In the genomic region with DNA sequence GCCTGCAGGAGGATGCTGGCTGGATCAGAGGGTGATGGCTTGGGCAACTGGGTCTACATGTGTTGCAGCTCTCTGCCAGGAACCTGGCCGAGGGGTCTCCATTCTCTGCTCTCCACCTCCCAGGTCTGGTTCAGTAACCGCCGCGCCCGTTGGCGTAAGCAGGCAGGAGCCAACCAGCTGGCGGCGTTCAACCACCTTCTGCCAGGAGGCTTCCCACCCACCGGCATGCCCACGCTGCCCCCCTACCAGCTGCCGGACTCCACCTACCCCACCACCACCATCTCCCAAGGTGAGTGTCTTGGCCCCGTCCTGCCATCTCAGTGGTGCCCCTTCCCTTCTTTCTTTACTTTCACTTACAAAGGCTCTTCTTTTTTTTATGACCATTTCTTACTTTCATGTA, we compare ENCODE assay signal across 33 cellular contexts.
DNase-seq lines count a peak whose midpoint lies in the region; ATAC-seq, FAIRE-seq and TF ChIP-seq lines count a peak whose summit lies in the region.
"Had no signal": no experiment of that assay in that cellular context is flagged by ENCODE, and none has a peak within 500 bp of the region (broad histone marks: within the 10 kb centered on the region; RNA-seq: fewer than 3 reads in every experiment).

No MANE protein-coding gene starts in this region.

- H3K36me3 ChIP-seq in endothelial cell of umbilical vein (ENCODE audit: control insufficient read depth in 2 of 2, extremely low read depth in 1 of 2, insufficient read depth in 2 of 2, low read length in 2 of 2) (no peaks in the 10 kb centered on the region), neuronal stem cell (replicated peaks in 1 of 2; ENCODE audit: control insufficient read depth in 2 of 2, insufficient read depth in 2 of 2, low read length in 2 of 2) (no peaks in the 10 kb centered on the region), osteoblast (ENCODE audit: insufficient read depth, low read length) (no peaks in the 10 kb centered on the region), upper lobe of left lung (no peaks in the 10 kb centered on the region)
- H3K36me3 ChIP-seq: BE2C; BLaER1; BLaER1 treated with 17β-estradiol and CSF1 and Interleukin-3, amounts not matched to agents 10 nM and 100 nM had no signal

- no peak for FAIRE-seq in endothelial cell of umbilical vein (lab: Jason Lieb, UNC)
- FAIRE-seq: A204.1, A549, D721Med had no signal

- intact Hi-C loops in endothelial cell of umbilical vein (cut with micrococcal nuclease), result no loop called here

- H3K9me3 ChIP-seq in endothelial cell of umbilical vein (replicated peaks; ENCODE audit: control insufficient read depth, insufficient read depth, low read length) (no peaks in the 10 kb centered on the region), neuronal stem cell (replicated peaks in 1 of 2; ENCODE audit: control insufficient read depth in 2 of 2, insufficient read depth in 1 of 2, low read depth in 1 of 2, low read length in 2 of 2) (no peaks in the 10 kb centered on the region), osteoblast (ENCODE audit: low read depth, low read length) (no peaks in the 10 kb centered on the region), upper lobe of left lung (no peaks in the 10 kb centered on the region)
- H3K9me3 ChIP-seq: A549; BE2C; BLaER1; BLaER1 treated with 17β-estradiol and CSF1 and Interleukin-3, amounts not matched to agents 10 nM and 100 nM; Caco-2 had no signal

- H3K14ac ChIP-seq in neuronal stem cell (ENCODE audit: low read length), result no peak overlapping the region

- TF ChIP-seq CTCF in endothelial cell of umbilical vein (IDR thresholded peaks at IDR 0.05; ENCODE audit: extremely low read depth in 1 of 2, insufficient read depth in 1 of 2, low read depth in 1 of 2, low read length in 2 of 2) (no peak), osteoblast (IDR thresholded peaks at IDR 0.05; ENCODE audit: extremely low read depth, low read depth, low read length) (no peak), upper lobe of left lung (IDR thresholded peaks at IDR 0.05) (no peak)

- H3K9me1 ChIP-seq in endothelial cell of umbilical vein (replicated peaks; ENCODE audit: control insufficient read depth, extremely low read depth, insufficient read depth, low read length), result no peaks in the 10 kb centered on the region

- no peak for TF ChIP-seq EP300 in upper lobe of left lung (IDR thresholded peaks at IDR 0.05)

- POLR2A ChIA-PET in endothelial cell of umbilical vein (lab: Charles Lee), result no interaction called here

- H2BK15ac ChIP-seq in neuronal stem cell (ENCODE audit: low read length), result no peak overlapping the region

- H3K23ac ChIP-seq in neuronal stem cell (ENCODE audit: low read depth, low read length, poor library complexity), result no peak overlapping the region

- no peak overlapping the region for H2BK5ac ChIP-seq in neuronal stem cell (ENCODE audit: low read length)

- H3K27ac ChIP-seq in endothelial cell of umbilical vein (ENCODE audit: insufficient read depth, low read depth, low read length) (no peak overlapping the region), neuronal stem cell (replicated peaks; ENCODE audit: low read length) (no peak overlapping the region), osteoblast (ENCODE audit: low read depth, low read length) (no peak overlapping the region), upper lobe of left lung (no peak overlapping the region)
- H3K27ac ChIP-seq: 22Rv1; A549; BLaER1; BLaER1 treated with 17β-estradiol and CSF1 and Interleukin-3, amounts not matched to agents 10 nM and 100 nM; C4-2B had no signal

- H3K4me3 ChIP-seq in endothelial cell of umbilical vein (replicated peaks in 1 of 3; ENCODE audit: insufficient read depth in 1 of 3, low read depth in 1 of 3, low read length in 3 of 3) (no peak overlapping the region), neuronal stem cell (ENCODE audit: low read length in 2 of 2) (no peak overlapping the region), osteoblast (ENCODE audit: insufficient read depth, low read length) (no peak overlapping the region), upper lobe of left lung (no peak overlapping the region)
- H3K4me3 ChIP-seq: A549; BLaER1; BLaER1 treated with 17β-estradiol and CSF1 and Interleukin-3, amounts not matched to agents 10 nM and 100 nM had no signal

- H3K4me2 ChIP-seq in endothelial cell of umbilical vein (ENCODE audit: insufficient read depth, low read length) (no peak overlapping the region), neuronal stem cell (ENCODE audit: insufficient read depth, low read length, poor library complexity, severe bottlenecking) (no peak overlapping the region), osteoblast (ENCODE audit: insufficient read depth, low read length) (no peak overlapping the region)
- H3K4me2 ChIP-seq: A549; BLaER1; BLaER1 treated with 17β-estradiol and CSF1 and Interleukin-3, amounts not matched to agents 10 nM and 100 nM had no signal

- H4K20me1 ChIP-seq in endothelial cell of umbilical vein (replicated peaks; ENCODE audit: control insufficient read depth, extremely low read depth, insufficient read depth, low read length) (no peaks in the 10 kb centered on the region), osteoblast (ENCODE audit: insufficient read depth, low read length) (no peaks in the 10 kb centered on the region)
- H4K20me1 ChIP-seq: BLaER1 had no signal

- H3K4me1 ChIP-seq in endothelial cell of umbilical vein (ENCODE audit: control insufficient read depth, extremely low read depth, insufficient read depth, low read length) (no peaks in the 10 kb centered on the region), neuronal stem cell (ENCODE audit: control insufficient read depth in 2 of 2, insufficient read depth in 1 of 2, low read depth in 1 of 2, low read length in 2 of 2) (peaks cover 0 to 3% of the 10 kb centered on the region in 2 donors), osteoblast (ENCODE audit: insufficient read depth, low read length) (no peaks in the 10 kb centered on the region), upper lobe of left lung (no peaks in the 10 kb centered on the region)
- H3K4me1 ChIP-seq: A549, BE2C, Caco-2 had no signal

- peak overlapping the region; percentile 77 for H2BK12ac ChIP-seq in neuronal stem cell (ENCODE audit: low read length)

- WGBS in neuronal stem cell (ENCODE audit: extremely low coverage in 2 of 2, insufficient read length in 2 of 2, insufficient replicate concordance in 1 of 2), 2 donors, result no CpG with 5 or more reads among the region's 12 CpGs
- 92 to 95% methylated on average over 12 of the region's 12 CpGs for WGBS in upper lobe of left lung, 2 donors

- H3K4ac ChIP-seq in neuronal stem cell (ENCODE audit: low read length), result no peak overlapping the region

- no peak overlapping the region for H4K91ac ChIP-seq in neuronal stem cell (ENCODE audit: low read depth, low read length, poor library complexity)

- no peak overlapping the region for H2BK120ac ChIP-seq in neuronal stem cell (ENCODE audit: low read depth, low read length)

- ATAC-seq in upper lobe of left lung (ENCODE audit: low FRiP score in 2 of 2), result no peak
- ATAC-seq: A549; CD8-positive, alpha-beta T cell had no signal

- H3K18ac ChIP-seq in neuronal stem cell (ENCODE audit: low read length), result peak overlapping the region; percentile 33

- H2AFZ ChIP-seq in endothelial cell of umbilical vein (ENCODE audit: low read depth, low read length), result no peak overlapping the region
- H2AFZ ChIP-seq in neuronal stem cell (ENCODE audit: low read length), result no peak overlapping the region
- H2AFZ ChIP-seq in osteoblast (ENCODE audit: low read length), result no peak overlapping the region

- no peaks in the 10 kb centered on the region for H3K79me2 ChIP-seq in endothelial cell of umbilical vein (ENCODE audit: control insufficient read depth, insufficient read depth, low read length)
- no peaks in the 10 kb centered on the region for H3K79me2 ChIP-seq in osteoblast (ENCODE audit: insufficient read depth, low read length)

- no peaks in the 10 kb centered on the region for H3K27me3 ChIP-seq in endothelial cell of umbilical vein (ENCODE audit: control insufficient read depth in 2 of 2, insufficient read depth in 2 of 2, low read length in 2 of 2)
- H3K27me3 ChIP-seq in neuronal stem cell (ENCODE audit: control insufficient read depth in 3 of 3, insufficient read depth in 3 of 3, low read depth in 1 of 3, low read length in 3 of 3), result peaks cover 0 to 10% (median 2%) of the 10 kb centered on the region in 3 experiments
- H3K27me3 ChIP-seq in osteoblast (ENCODE audit: insufficient read depth, low read length), result peaks cover 4% of the 10 kb centered on the region
- peaks cover 0 to 6% (median 2%) of the 10 kb centered on the region in 4 donors for H3K27me3 ChIP-seq in upper lobe of left lung
- H3K27me3 ChIP-seq: BE2C had no signal

- peak overlapping the region; percentile 33 for H2AK5ac ChIP-seq in neuronal stem cell (ENCODE audit: low read depth, low read length)

- CTCF ChIA-PET in endothelial cell of umbilical vein (lab: Charles Lee), result no interaction called here

- DNase-seq in endothelial cell of umbilical vein (ENCODE audit: low read depth, low spot score) (no peak), neuronal stem cell (ENCODE audit: low spot score) (no peak), osteoblast (ENCODE audit: insufficient read length, low spot score, missing footprints) (peak; percentile 73), NCI-H2081 treated with DMSO at 0.1 percent for 48 hours (lab: John Stamatoyannopoulos, UW) (no peak), HPDE6-E6E7 (ENCODE audit: extremely low spot score) (no peak), upper lobe of left lung (no peak)
- DNase-seq: 8988T; ACHN; AML-193; BE2C; C1 segment of cervical spinal cord; Caco-2; Calu3; CD4-positive, alpha-beta memory T cell; CD4-positive, alpha-beta T cell; CD4-positive, CD25-positive, alpha-beta regulatory T cell; CD8-positive, alpha-beta memory T cell; CD8-positive, alpha-beta T cell; COR-L47; DMS 273 treated with DMSO at 0.1 percent for 48 hours; DMS153; DMS53; DMS79; DMS79 treated with DMSO at 0.1 percent for 48 hours; DND-41; EL had no signal

- BruUV-seq in endothelial cell of umbilical vein (replicated peaks; lab: Mats Ljungman, UMichigan), result no TSS peak

- H3K79me1 ChIP-seq in neuronal stem cell (ENCODE audit: low read depth, low read length), result no peaks in the 10 kb centered on the region

- dilution Hi-C loops in endothelial cell of umbilical vein (cut with MboI; ENCODE audit: extremely low pct_ligation_motif_present, low sequenced_read_pairs), result no loop called here

- H3K9ac ChIP-seq in endothelial cell of umbilical vein (replicated peaks; ENCODE audit: extremely low read depth, insufficient read depth, low read length) (no peak overlapping the region), neuronal stem cell (ENCODE audit: low read depth, low read length, poor library complexity) (no peak overlapping the region)
- H3K9ac ChIP-seq: BLaER1; BLaER1 treated with 17β-estradiol and CSF1 and Interleukin-3, amounts not matched to agents 10 nM and 100 nM had no signal

- no peak overlapping the region for H4K8ac ChIP-seq in neuronal stem cell (ENCODE audit: low read depth, low read length)

- no peak for TF ChIP-seq POLR2A in endothelial cell of umbilical vein (IDR thresholded peaks at IDR 0.05; ENCODE audit: low read depth, low read length)
- TF ChIP-seq POLR2A in upper lobe of left lung (IDR thresholded peaks at IDR 0.05), result no peak

TF ChIP-seq in endothelial cell of umbilical vein, 7 proteins besides CTCF, POLR2A, EP300 and RAD21 (continues in another document):
- TF ChIP-seq JUN (IDR thresholded peaks at IDR 0.05; ENCODE audit: borderline replicate concordance, insufficient read depth, insufficient read length, low read depth), result no peak
- TF ChIP-seq FOS (IDR thresholded peaks at IDR 0.05; ENCODE audit: borderline replicate concordance, insufficient read depth, low read length), result no peak
